Comparison of ENCODE assay signal across 10 cellular contexts in genomic region chr7:44463169-44463808, GRCh38. TPM values are rescaled to one million over a fixed set of nuclear protein-coding genes. Genes with fewer than 3 reads are reported as not detected.
DNase-seq lines count a peak whose midpoint lies in the region; ATAC-seq, FAIRE-seq and TF ChIP-seq lines count a peak whose summit lies in the region.
"Had no signal": no experiment of that assay in that cellular context is flagged by ENCODE, and none has a peak within 500 bp of the region (broad histone marks: within the 10 kb centered on the region; RNA-seq: fewer than 3 reads in every experiment).

No MANE protein-coding gene starts in this region.

- no peaks in the 10 kb centered on the region for H3K27me3 ChIP-seq in OCI-LY3 (ENCODE audit: low read depth, low read length)
- no peaks in the 10 kb centered on the region for H3K27me3 ChIP-seq in endothelial cell of umbilical vein (ENCODE audit: control insufficient read depth in 2 of 2, insufficient read depth in 2 of 2, low read length in 2 of 2)

- no peaks in the 10 kb centered on the region for H3K9me3 ChIP-seq in OCI-LY3 (ENCODE audit: insufficient read depth, low read length)
- H3K9me3 ChIP-seq in endothelial cell of umbilical vein (replicated peaks; ENCODE audit: control insufficient read depth, insufficient read depth, low read length) = no peaks in the 10 kb centered on the region

- H3K27me3 Mint-ChIP-seq in natural killer cell (ENCODE audit: low read depth in 2 of 2) = no peaks in the 10 kb centered on the region
- no peaks in the 10 kb centered on the region for H3K27me3 Mint-ChIP-seq in natural killer cell treated with Interleukin-12 subunit alpha and Interleukin-12 subunit beta and Interleukin-15 and Interleukin-18, amount 100 ng/mL, for 72 hours
- H3K27me3 Mint-ChIP-seq: stimulated activated naive B cell treated with anti-CD40 and anti-IgM and Interleukin-4, amounts not matched to agents 10 μg/mL and 1 μg/mL and 100 μg/mL, for 72 hours had no signal

- H3K9ac ChIP-seq in OCI-LY3 (ENCODE audit: low read length) = no peak overlapping the region
- no peak overlapping the region for H3K9ac ChIP-seq in endothelial cell of umbilical vein (replicated peaks; ENCODE audit: extremely low read depth, insufficient read depth, low read length)

- H4K20me1 ChIP-seq in OCI-LY3 (ENCODE audit: insufficient read depth, low read length) = peaks cover 42% of the 10 kb centered on the region
- no peaks in the 10 kb centered on the region for H4K20me1 ChIP-seq in endothelial cell of umbilical vein (replicated peaks; ENCODE audit: control insufficient read depth, extremely low read depth, insufficient read depth, low read length)

- H3K27ac ChIP-seq in OCI-LY3 (ENCODE audit: low read length) (no peak overlapping the region), endothelial cell of umbilical vein (ENCODE audit: insufficient read depth, low read depth, low read length) (no peak overlapping the region)

- no peak for ATAC-seq in natural killer cell
- ATAC-seq in natural killer cell treated with Interleukin-12 subunit alpha and Interleukin-12 subunit beta and Interleukin-15 and Interleukin-18, amount 100 ng/mL, for 72 hours = no peak
- no peak for ATAC-seq in GM21825 (IDR thresholded peaks at IDR 0.05; ENCODE audit: unreplicated experiment)
- ATAC-seq: stimulated activated naive B cell treated with anti-CD40 and anti-IgM and Interleukin-4, amounts not matched to agents 10 μg/mL and 1 μg/mL and 100 μg/mL, for 72 hours had no signal

- dilution Hi-C loops in endothelial cell of umbilical vein (cut with MboI; ENCODE audit: extremely low pct_ligation_motif_present, low sequenced_read_pairs) = no loop called here

- TF ChIP-seq POLR2A in endothelial cell of umbilical vein (IDR thresholded peaks at IDR 0.05; ENCODE audit: low read depth, low read length) = no peak

- peaks cover 29% of the 10 kb centered on the region for H3K36me3 ChIP-seq in OCI-LY3 (replicated peaks; ENCODE audit: low read depth, low read length)
- H3K36me3 ChIP-seq in endothelial cell of umbilical vein (ENCODE audit: control insufficient read depth in 2 of 2, extremely low read depth in 1 of 2, insufficient read depth in 2 of 2, low read length in 2 of 2) = no peaks in the 10 kb centered on the region

- no peak overlapping the region for H3K4me2 ChIP-seq in OCI-LY3 (ENCODE audit: low read length)
- H3K4me2 ChIP-seq in endothelial cell of umbilical vein (ENCODE audit: insufficient read depth, low read length) = no peak overlapping the region

- peaks cover 59 to 61% of the 10 kb centered on the region in 2 donors for H3K4me1 Mint-ChIP-seq in natural killer cell
- peaks cover 46 to 52% of the 10 kb centered on the region in 2 donors for H3K4me1 Mint-ChIP-seq in natural killer cell treated with Interleukin-12 subunit alpha and Interleukin-12 subunit beta and Interleukin-15 and Interleukin-18, amount 100 ng/mL, for 72 hours (ENCODE audit: low read depth in 2 of 2)

- H3K9me1 ChIP-seq in endothelial cell of umbilical vein (replicated peaks; ENCODE audit: control insufficient read depth, extremely low read depth, insufficient read depth, low read length) = no peaks in the 10 kb centered on the region

- DNase-seq in natural killer cell (no peak), endothelial cell of umbilical vein (ENCODE audit: low read depth, low spot score) (no peak), urothelium cell line (ENCODE audit: low spot score) (no peak), HuH-7.5 (ENCODE audit: low spot score) (no peak)
- no peak for DNase-seq in natural killer cell treated with Interleukin-12 subunit alpha and Interleukin-12 subunit beta and Interleukin-15 and Interleukin-18, amount 100 ng/mL, for 72 hours (ENCODE audit: low spot score)
- no peak for DNase-seq in activated CD4-positive, CD25-positive, alpha-beta regulatory T cell (lab: John Stamatoyannopoulos, UW)
- DNase-seq: NCI-H2227 treated with DMSO at 0.1 percent for 48 hours; stimulated activated naive B cell treated with anti-CD40 and anti-IgM and Interleukin-4, amounts not matched to agents 10 μg/mL and 1 μg/mL and 100 μg/mL, for 72 hours had no signal

- CTCF ChIA-PET in endothelial cell of umbilical vein (lab: Charles Lee) = interaction anchor here (0.7 to 3.8 kb wide), 4 partner anchors 85 to 115 kb away, joined by 3 to 17 read pairs (median 3); no protein-coding TSS in a partner anchor

- POLR2A ChIA-PET in endothelial cell of umbilical vein (lab: Charles Lee) = no interaction called here

- H3K79me2 ChIP-seq in OCI-LY3 (ENCODE audit: low read length) (peaks cover 71% of the 10 kb centered on the region), endothelial cell of umbilical vein (ENCODE audit: control insufficient read depth, insufficient read depth, low read length) (peaks cover 68% of the 10 kb centered on the region)

- no peak overlapping the region for H3K4me3 Mint-ChIP-seq in natural killer cell
- H3K4me3 Mint-ChIP-seq in natural killer cell treated with Interleukin-12 subunit alpha and Interleukin-12 subunit beta and Interleukin-15 and Interleukin-18, amount 100 ng/mL, for 72 hours = no peak overlapping the region
- H3K4me3 Mint-ChIP-seq: stimulated activated naive B cell treated with anti-CD40 and anti-IgM and Interleukin-4, amounts not matched to agents 10 μg/mL and 1 μg/mL and 100 μg/mL, for 72 hours had no signal

- peaks cover 22% of the 10 kb centered on the region for H3K4me1 ChIP-seq in OCI-LY3 (ENCODE audit: low read length)
- peaks cover 51% of the 10 kb centered on the region for H3K4me1 ChIP-seq in endothelial cell of umbilical vein (ENCODE audit: control insufficient read depth, extremely low read depth, insufficient read depth, low read length)

- H3K27ac Mint-ChIP-seq in natural killer cell = no peak overlapping the region
- H3K27ac Mint-ChIP-seq in natural killer cell treated with Interleukin-12 subunit alpha and Interleukin-12 subunit beta and Interleukin-15 and Interleukin-18, amount 100 ng/mL, for 72 hours = no peak overlapping the region
- H3K27ac Mint-ChIP-seq: stimulated activated naive B cell treated with anti-CD40 and anti-IgM and Interleukin-4, amounts not matched to agents 10 μg/mL and 1 μg/mL and 100 μg/mL, for 72 hours had no signal

- TF ChIP-seq CTCF in natural killer cell (IDR thresholded peaks at IDR 0.05) (peak; percentile 16), OCI-LY3 (IDR thresholded peaks at IDR 0.05; ENCODE audit: low read depth, low read length) (0 out of 2 replicates have a peak, but pooled peaks have one; percentile 21), endothelial cell of umbilical vein (IDR thresholded peaks at IDR 0.05; ENCODE audit: extremely low read depth in 1 of 2, insufficient read depth in 1 of 2, low read depth in 1 of 2, low read length in 2 of 2) (peak; percentile 8 to 18)

- H3K36me3 Mint-ChIP-seq in natural killer cell = peaks cover 12% of the 10 kb centered on the region
- H3K36me3 Mint-ChIP-seq in natural killer cell treated with Interleukin-12 subunit alpha and Interleukin-12 subunit beta and Interleukin-15 and Interleukin-18, amount 100 ng/mL, for 72 hours = peaks cover 15% of the 10 kb centered on the region

- intact Hi-C loops in natural killer cell (cut with micrococcal nuclease) = no loop called here
- intact Hi-C loops in endothelial cell of umbilical vein (cut with micrococcal nuclease) = loop anchor here (2.0 kb wide), 1 partner anchor 80 kb away; no protein-coding TSS in a partner anchor

- H3K4me3 ChIP-seq in OCI-LY3 (ENCODE audit: low read length) = no peak overlapping the region
- H3K4me3 ChIP-seq in endothelial cell of umbilical vein (replicated peaks in 1 of 3; ENCODE audit: insufficient read depth in 1 of 3, low read depth in 1 of 3, low read length in 3 of 3) = no peak overlapping the region

- BruUV-seq in endothelial cell of umbilical vein (replicated peaks; lab: Mats Ljungman, UMichigan) = no TSS peak

- H3K9me3 Mint-ChIP-seq in natural killer cell = no peaks in the 10 kb centered on the region
- no peaks in the 10 kb centered on the region for H3K9me3 Mint-ChIP-seq in natural killer cell treated with Interleukin-12 subunit alpha and Interleukin-12 subunit beta and Interleukin-15 and Interleukin-18, amount 100 ng/mL, for 72 hours

- no peak overlapping the region for H2AFZ ChIP-seq in OCI-LY3 (ENCODE audit: low read depth, low read length)
- no peak overlapping the region for H2AFZ ChIP-seq in endothelial cell of umbilical vein (ENCODE audit: low read depth, low read length)

- FAIRE-seq in endothelial cell of umbilical vein (lab: Jason Lieb, UNC) (no peak), urothelium cell line (lab: Jason Lieb, UNC) (peak; percentile 23)

TF ChIP-seq in endothelial cell of umbilical vein, 7 proteins besides CTCF, POLR2A, EP300 and RAD21:
- no peak for TF ChIP-seq MAX (IDR thresholded peaks at IDR 0.05; ENCODE audit: insufficient read depth, insufficient read length)
- no peak for TF ChIP-seq EZH2 (IDR thresholded peaks at IDR 0.05; ENCODE audit: borderline replicate concordance, low read depth, low read length, severe bottlenecking)
- no peak for TF ChIP-seq MYC (IDR thresholded peaks at IDR 0.05; ENCODE audit: low read depth, low read length)
- no peak for TF ChIP-seq JUN (IDR thresholded peaks at IDR 0.05; ENCODE audit: borderline replicate concordance, insufficient read depth, insufficient read length, low read depth)
- no peak for TF ChIP-seq GATA2 (IDR thresholded peaks at IDR 0.05; ENCODE audit: insufficient read depth, insufficient read length, low read depth, low read length)
- TF ChIP-seq FOS (IDR thresholded peaks at IDR 0.05; ENCODE audit: borderline replicate concordance, insufficient read depth, low read length) = no peak
- TF ChIP-seq POLR2AphosphoS5 (IDR thresholded peaks at IDR 0.05; ENCODE audit: insufficient read depth, low read depth, low read length) = no peak

RNA-seq across cellular contexts. Expression of gene NUDCD3, which starts 27.2 kb away (rescaled TPM):
- total RNA-seq in natural killer cell = 10 to 100 TPM; 50.1 to 79.9 (median 68.7) TPM
- total RNA-seq in natural killer cell treated with Interleukin-12 subunit alpha and Interleukin-12 subunit beta and Interleukin-15 and Interleukin-18, amount 100 ng/mL, for 72 hours = 100 to 1,000 TPM in 1 of 2 donors, 10 to 100 TPM in 1; 70.8 to 108 TPM
- total RNA-seq in endothelial cell of umbilical vein = 117 and 137 TPM in 2 replicates
- 39.4 and 50.6 TPM in 2 replicates for polyA plus RNA-seq in endothelial cell of umbilical vein
- 48.7 and 53.4 TPM in 2 replicates for polyA plus RNA-seq in endothelial cell of umbilical vein (2011; cell fraction: cytosol; rRNA removed)
- 82.9 and 92.9 TPM in 2 replicates for polyA plus RNA-seq in endothelial cell of umbilical vein (2011; cell fraction: nucleus; rRNA removed)
- polyA plus RNA-seq in endothelial cell of umbilical vein (2012) = 69.6 and 73.3 TPM in 2 replicates
- polyA minus RNA-seq in endothelial cell of umbilical vein = 120 TPM in 2 replicates
- 13.2 TPM for polyA minus RNA-seq in endothelial cell of umbilical vein (2011; cell fraction: cytosol; rRNA and poly(A)+ RNA removed)
- 42.1 and 42.9 TPM in 2 replicates for polyA minus RNA-seq in endothelial cell of umbilical vein (2011; cell fraction: nucleus; rRNA and poly(A)+ RNA removed)
